19 cellular contexts compared by ENCODE assay signal in genomic region chr1:3465091-3465934, GRCh38. TPM values are rescaled to one million over a fixed set of nuclear protein-coding genes. Genes with fewer than 3 reads are reported as not detected.
DNase-seq lines count a peak whose midpoint lies in the region; ATAC-seq and TF ChIP-seq lines count a peak whose summit lies in the region.
"Had no signal": no experiment of that assay in that cellular context is flagged by ENCODE, and none has a peak within 500 bp of the region (broad histone marks: within the 10 kb centered on the region; RNA-seq: fewer than 3 reads in every experiment).

No MANE protein-coding gene starts in this region.

- H3K9me3 ChIP-seq in BE2C = no peaks in the 10 kb centered on the region
- no peaks in the 10 kb centered on the region for H3K9me3 ChIP-seq in RWPE2 (ENCODE audit: severe bottlenecking)
- H3K9me3 ChIP-seq: adrenal gland, gastroesophageal sphincter, HAP-1, testis had no signal

- no peak for TF ChIP-seq CTCF in BE2C (IDR thresholded peaks at IDR 0.05; ENCODE audit: low read depth, low read length)
- TF ChIP-seq CTCF in RWPE2 (IDR thresholded peaks at IDR 0.05; ENCODE audit: poor library complexity, severe bottlenecking) = no peak

- no peak overlapping the region for H3K27ac ChIP-seq in RWPE2 (ENCODE audit: poor library complexity, severe bottlenecking)
- H3K27ac ChIP-seq: adrenal gland, gastroesophageal sphincter, KMS-11, testis had no signal

- DNase-seq in BE2C (peak; percentile 1), RWPE2 (ENCODE audit: low spot score) (peak; percentile 49), left ventricle myocardium superior (peak; percentile 7), posterior vena cava (ENCODE audit: low spot score) (peak; percentile 76), ecto neural progenitor cell (ENCODE audit: low spot score) (no peak), sciatic nerve (ENCODE audit: low spot score) (no peak)
- DNase-seq: activated CD4-positive, alpha-beta T cell treated with anti-CD3 and anti-CD28 coated beads, Interleukin-2, amount 50 U/mL, for 1 hour; DMS79; NCI-H187; SIG-M5 had no signal

- intact Hi-C loops in left ventricle myocardium superior (cut with micrococcal nuclease) = no loop called here
- intact Hi-C loops in posterior vena cava (cut with DNase I) = no loop called here
- intact Hi-C loops in sciatic nerve (cut with DNase I) = no loop called here

- no peaks in the 10 kb centered on the region for H3K4me1 ChIP-seq in BE2C
- H3K4me1 ChIP-seq in RWPE2 (ENCODE audit: insufficient read depth, poor library complexity, severe bottlenecking) = peaks cover 41% of the 10 kb centered on the region
- H3K4me1 ChIP-seq: adrenal gland, gastroesophageal sphincter, HAP-1 had no signal

- H3K36me3 ChIP-seq in BE2C = no peaks in the 10 kb centered on the region
- peaks cover 7% of the 10 kb centered on the region for H3K36me3 ChIP-seq in RWPE2 (ENCODE audit: low read depth)
- H3K36me3 ChIP-seq: adrenal gland, gastroesophageal sphincter, HAP-1 had no signal

- ATAC-seq in RWPE2 (ENCODE audit: low read depth) (0 out of 3 replicates have a peak, but pooled peaks have one; percentile 20), left ventricle myocardium superior (no peak), HG03571 (IDR thresholded peaks at IDR 0.05; ENCODE audit: unreplicated experiment) (no peak), sciatic nerve (no peak)
- ATAC-seq in activated CD4-positive, CD25-positive, alpha-beta regulatory T cell treated with anti-CD3 and anti-CD28 coated beads, Interleukin-2, amount 50 U/mL, for 24 hours = no peak
- ATAC-seq: gastroesophageal sphincter; stimulated activated memory B cell treated with anti-CD40 and anti-IgM and Interleukin-4, amounts not matched to agents 10 μg/mL and 1 μg/mL and 100 μg/mL, for 72 hours had no signal

- no peak overlapping the region for H3K4me3 ChIP-seq in BE2C (ENCODE audit: low read depth, low read length)
- no peak overlapping the region for H3K4me3 ChIP-seq in RWPE2 (ENCODE audit: severe bottlenecking)
- H3K4me3 ChIP-seq: adrenal gland, gastroesophageal sphincter, HAP-1, testis had no signal

- no peaks in the 10 kb centered on the region for H3K27me3 ChIP-seq in BE2C
- H3K27me3 ChIP-seq in RWPE2 (ENCODE audit: insufficient read depth, poor library complexity, severe bottlenecking) = no peaks in the 10 kb centered on the region
- H3K27me3 ChIP-seq: adrenal gland, testis had no signal

RNA-seq across cellular contexts. Expression of gene ARHGEF16, which starts 10.8 kb away (rescaled TPM):
- polyA plus RNA-seq in BE2C (2012; ENCODE audit: insufficient read depth, insufficient read length, low read depth) = 4.8 TPM
- 1.7 TPM for total RNA-seq in left ventricle myocardium superior
- total RNA-seq in posterior vena cava = under 1 TPM; 0.29 to 0.32 TPM
- total RNA-seq in sciatic nerve = 20.6 TPM
- total RNA-seq: T-helper 1 cell treated with Interleukin-12 subunit alpha and Interleukin-12 subunit beta and Interleukin-4 antibody, amounts not matched to agents 30 ng/mL and 1 ng/mL, for 36 hours had no signal

Comparison
In these comparisons a context has a peak if more than half of its experiments do, and no peak if none do; other contexts are left out.
1. DNase-seq: peak in BE2C (single experiment), RWPE2 (single experiment), left ventricle myocardium superior (single experiment) and posterior vena cava (single experiment); none in ecto neural progenitor cell (single experiment) and sciatic nerve (single experiment).